31 cellular contexts compared by ENCODE assay signal in genomic region chr19:18330865-18331264, GRCh38. TPM values are rescaled to one million over a fixed set of nuclear protein-coding genes. Genes with fewer than 3 reads are reported as not detected.
"Had no signal": no experiment of that assay in that cellular context is flagged by ENCODE, and none has a peak within 500 bp of the region (broad histone marks: within the 10 kb centered on the region; RNA-seq: fewer than 3 reads in every experiment).

No MANE protein-coding gene starts in this region.

- H3K4me3 Mint-ChIP-seq: mesothelial cell of epicardium; naive B cell; natural killer cell; neural crest cell; stimulated activated effector memory CD8-positive, alpha-beta T cell treated with anti-CD3 and anti-CD28 coated beads, Interleukin-12 subunit alpha, Interleukin-12 subunit beta, amount 100 ng/mL, for 72 hours; stimulated activated naive CD8-positive, alpha-beta T cell treated with anti-CD3 and anti-CD28 coated beads, Interleukin-15, Interleukin-2, amounts not matched to agents 100 ng/mL and 50 ng/mL, for 24 hours had no signal

- H3K79me2 ChIP-seq: hepatocyte had no signal

- H3K27ac Mint-ChIP-seq: mesothelial cell of epicardium; natural killer cell; stimulated activated effector memory CD8-positive, alpha-beta T cell treated with anti-CD3 and anti-CD28 coated beads, Interleukin-12 subunit alpha, Interleukin-12 subunit beta, amount 100 ng/mL, for 72 hours; stimulated activated naive CD8-positive, alpha-beta T cell treated with anti-CD3 and anti-CD28 coated beads, Interleukin-15, Interleukin-2, amounts not matched to agents 100 ng/mL and 50 ng/mL, for 24 hours had no signal

- H3K9me3 ChIP-seq: heart right ventricle, left lung, lower lobe of right lung, neutrophil, prostate gland, spleen, suprapubic skin, thoracic aorta, tibial nerve, upper lobe of left lung, vagina had no signal

- DNase-seq: heart right ventricle; islet precursor cell; left cardiac atrium; left lung; lower lobe of right lung; mammary epithelial cell; mesendoderm; naive B cell; natural killer cell; occipital lobe; posterior cingulate gyrus; retina; right cardiac atrium; small intestine; spleen; stimulated activated CD4-positive, alpha-beta T cell treated with anti-CD3 and anti-CD28 coated beads, Interleukin-4, amount 100 ng/mL, for 24 hours; stimulated activated naive CD4-positive, alpha-beta T cell; upper lobe of left lung had no signal

- H3K27me3 ChIP-seq: heart right ventricle, hepatocyte, left lung, neutrophil, spleen, suprapubic skin, tibial nerve, upper lobe of left lung, vagina had no signal

- H3K9me3 Mint-ChIP-seq: mesothelial cell of epicardium; naive B cell; natural killer cell; neural crest cell; stimulated activated effector memory CD8-positive, alpha-beta T cell treated with anti-CD3 and anti-CD28 coated beads, Interleukin-12 subunit alpha, Interleukin-12 subunit beta, amount 100 ng/mL, for 72 hours; stimulated activated naive CD8-positive, alpha-beta T cell treated with anti-CD3 and anti-CD28 coated beads, Interleukin-15, Interleukin-2, amounts not matched to agents 100 ng/mL and 50 ng/mL, for 24 hours had no signal

- H2AFZ ChIP-seq: hepatocyte had no signal

- ATAC-seq: heart right ventricle; left cardiac atrium; left lung; lower lobe of right lung; natural killer cell; right cardiac atrium; sciatic nerve; stimulated activated effector memory CD8-positive, alpha-beta T cell treated with anti-CD3 and anti-CD28 coated beads, Interleukin-12 subunit alpha, Interleukin-12 subunit beta, amount 100 ng/mL, for 72 hours had no signal

- H3K4me2 ChIP-seq: hepatocyte had no signal

- H3K36me3 Mint-ChIP-seq: mesothelial cell of epicardium, naive B cell, natural killer cell had no signal

- H3K27ac ChIP-seq: heart right ventricle, hepatocyte, left lung, lower lobe of right lung, neutrophil, prostate gland, spleen, suprapubic skin, thoracic aorta, tibial nerve, upper lobe of left lung, vagina had no signal

- H3K27me3 Mint-ChIP-seq: stimulated activated naive CD8-positive, alpha-beta T cell treated with anti-CD3 and anti-CD28 coated beads, Interleukin-15, Interleukin-2, amounts not matched to agents 100 ng/mL and 50 ng/mL, for 24 hours had no signal

- H3K4me3 ChIP-seq: heart right ventricle, hepatocyte, left lung, lower lobe of right lung, prostate gland, spleen, suprapubic skin, thoracic aorta, tibial nerve, upper lobe of left lung, vagina had no signal

- H3K36me3 ChIP-seq: heart right ventricle, left lung, lower lobe of right lung, neutrophil, prostate gland, spleen, suprapubic skin, thoracic aorta, tibial nerve, upper lobe of left lung, vagina had no signal

- H3K4me1 ChIP-seq: prostate gland had no signal

RNA-seq across cellular contexts. Expression of gene GDF15, which starts 55.1 kb away (rescaled TPM):
- total RNA-seq: mononuclear cell, occipital lobe had no signal
